In the genomic region with DNA sequence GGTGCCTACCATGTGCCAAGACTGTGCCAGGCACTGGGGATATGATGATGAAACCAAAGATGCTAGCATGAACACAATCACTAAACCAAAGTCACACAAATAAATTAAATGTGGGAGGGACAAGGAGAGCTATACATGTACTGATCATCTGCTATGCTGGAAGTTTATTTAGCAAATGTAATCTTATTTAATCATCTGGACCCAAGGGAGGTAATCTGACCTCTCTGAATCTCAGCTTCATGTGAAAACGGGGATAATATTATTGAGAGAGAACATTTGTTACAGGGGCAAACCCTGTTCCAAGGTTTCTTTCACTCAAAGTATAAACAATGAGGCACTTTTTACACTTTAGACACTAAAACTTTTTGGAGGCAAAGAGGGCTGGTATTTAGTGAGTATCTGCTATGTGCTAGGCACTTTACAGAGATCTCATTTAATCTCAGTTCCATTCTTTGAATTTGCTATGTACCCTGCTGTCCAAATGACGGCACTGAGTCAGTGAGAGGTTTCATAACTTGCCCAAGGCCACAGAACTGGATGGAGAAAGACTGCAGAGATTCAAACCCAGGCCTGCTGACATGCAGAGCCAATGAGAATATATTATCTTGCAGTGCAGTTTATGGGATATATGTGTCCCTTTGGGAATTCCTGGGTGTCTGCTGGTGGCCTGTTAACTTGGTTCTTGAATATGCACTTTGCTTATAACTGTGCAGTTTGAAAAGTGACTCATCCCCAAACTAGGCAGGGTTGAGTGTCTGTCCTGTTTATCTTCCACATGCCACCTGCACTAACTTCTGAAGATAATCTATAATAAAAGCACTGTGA, we compare ENCODE assay signal across 1 cellular context.
TF ChIP-seq lines count a peak whose summit lies in the region.

No MANE protein-coding gene starts in this region.

TF ChIP-seq in HepG2, 621 proteins besides CTCF, POLR2A, EP300 and RAD21 (continued from another document and continues in another):
- no peak for TF ChIP-seq STAG1 (CRISPR knock-in tag; IDR thresholded peaks at IDR 0.05)
- TF ChIP-seq MBNL3 (CRISPR knock-in tag; conservative IDR thresholded peaks at IDR 0.05), result no peak
- TF ChIP-seq ZNF713 (CRISPR knock-in tag; IDR thresholded peaks at IDR 0.05), result peak; percentile 64; the same call in 1 of the 2 replicates
- no peak for TF ChIP-seq ISL2 (CRISPR knock-in tag; IDR thresholded peaks at IDR 0.05)
- TF ChIP-seq, protein P1, sequence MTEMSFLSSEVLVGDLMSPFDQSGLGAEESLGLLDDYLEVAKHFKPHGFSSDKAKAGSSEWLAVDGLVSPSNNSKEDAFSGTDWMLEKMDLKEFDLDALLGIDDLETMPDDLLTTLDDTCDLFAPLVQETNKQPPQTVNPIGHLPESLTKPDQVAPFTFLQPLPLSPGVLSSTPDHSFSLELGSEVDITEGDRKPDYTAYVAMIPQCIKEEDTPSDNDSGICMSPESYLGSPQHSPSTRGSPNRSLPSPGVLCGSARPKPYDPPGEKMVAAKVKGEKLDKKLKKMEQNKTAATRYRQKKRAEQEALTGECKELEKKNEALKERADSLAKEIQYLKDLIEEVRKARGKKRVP (CRISPR knock-in tag; IDR thresholded peaks at IDR 0.05), result 0 out of 4 replicates have a peak, but pooled peaks of 1 of the 2 experiments have one; percentile 4
- TF ChIP-seq, protein P2, sequence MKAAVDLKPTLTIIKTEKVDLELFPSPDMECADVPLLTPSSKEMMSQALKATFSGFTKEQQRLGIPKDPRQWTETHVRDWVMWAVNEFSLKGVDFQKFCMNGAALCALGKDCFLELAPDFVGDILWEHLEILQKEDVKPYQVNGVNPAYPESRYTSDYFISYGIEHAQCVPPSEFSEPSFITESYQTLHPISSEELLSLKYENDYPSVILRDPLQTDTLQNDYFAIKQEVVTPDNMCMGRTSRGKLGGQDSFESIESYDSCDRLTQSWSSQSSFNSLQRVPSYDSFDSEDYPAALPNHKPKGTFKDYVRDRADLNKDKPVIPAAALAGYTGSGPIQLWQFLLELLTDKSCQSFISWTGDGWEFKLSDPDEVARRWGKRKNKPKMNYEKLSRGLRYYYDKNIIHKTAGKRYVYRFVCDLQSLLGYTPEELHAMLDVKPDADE (CRISPR knock-in tag; IDR thresholded peaks at IDR 0.05), result no peak
- no peak for TF ChIP-seq GATA4 (IDR thresholded peaks at IDR 0.05; ENCODE audit: borderline replicate concordance, low read depth)
- TF ChIP-seq ZNF614 (CRISPR knock-in tag; IDR thresholded peaks at IDR 0.05; ENCODE audit: borderline replicate concordance), result 0 out of 2 replicates have a peak, but pooled peaks have one; percentile 53
- no peak for TF ChIP-seq ZNF329 (CRISPR knock-in tag; IDR thresholded peaks at IDR 0.05; ENCODE audit: low read depth)
- TF ChIP-seq, protein P3, sequence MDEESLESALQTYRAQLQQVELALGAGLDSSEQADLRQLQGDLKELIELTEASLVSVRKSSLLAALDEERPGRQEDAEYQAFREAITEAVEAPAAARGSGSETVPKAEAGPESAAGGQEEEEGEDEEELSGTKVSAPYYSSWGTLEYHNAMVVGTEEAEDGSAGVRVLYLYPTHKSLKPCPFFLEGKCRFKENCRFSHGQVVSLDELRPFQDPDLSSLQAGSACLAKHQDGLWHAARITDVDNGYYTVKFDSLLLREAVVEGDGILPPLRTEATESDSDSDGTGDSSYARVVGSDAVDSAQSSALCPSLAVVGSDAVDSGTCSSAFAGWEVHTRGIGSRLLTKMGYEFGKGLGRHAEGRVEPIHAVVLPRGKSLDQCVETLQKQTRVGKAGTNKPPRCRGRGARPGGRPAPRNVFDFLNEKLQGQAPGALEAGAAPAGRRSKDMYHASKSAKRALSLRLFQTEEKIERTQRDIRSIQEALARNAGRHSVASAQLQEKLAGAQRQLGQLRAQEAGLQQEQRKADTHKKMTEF (CRISPR knock-in tag; IDR thresholded peaks at IDR 0.05), result peak; percentile 79
- TF ChIP-seq, protein P4, sequence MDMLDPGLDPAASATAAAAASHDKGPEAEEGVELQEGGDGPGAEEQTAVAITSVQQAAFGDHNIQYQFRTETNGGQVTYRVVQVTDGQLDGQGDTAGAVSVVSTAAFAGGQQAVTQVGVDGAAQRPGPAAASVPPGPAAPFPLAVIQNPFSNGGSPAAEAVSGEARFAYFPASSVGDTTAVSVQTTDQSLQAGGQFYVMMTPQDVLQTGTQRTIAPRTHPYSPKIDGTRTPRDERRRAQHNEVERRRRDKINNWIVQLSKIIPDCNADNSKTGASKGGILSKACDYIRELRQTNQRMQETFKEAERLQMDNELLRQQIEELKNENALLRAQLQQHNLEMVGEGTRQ (IDR thresholded peaks at IDR 0.05; ENCODE audit: low read depth, low read length), result 0 out of 2 replicates have a peak, but pooled peaks have one; percentile 14
- TF ChIP-seq, protein P4 (CRISPR knock-in tag; IDR thresholded peaks at IDR 0.05; ENCODE audit: borderline replicate concordance), result no peak
- no peak; the same call in 1 of the 2 replicates for TF ChIP-seq FOXO1 (CRISPR knock-in tag; IDR thresholded peaks at IDR 0.05)
- no peak for TF ChIP-seq TOPORS (CRISPR knock-in tag; IDR thresholded peaks at IDR 0.05)
- TF ChIP-seq ZNF354B (CRISPR knock-in tag; IDR thresholded peaks at IDR 0.05), result no peak
- no peak for TF ChIP-seq ZNF30 (CRISPR knock-in tag; IDR thresholded peaks at IDR 0.05)
- TF ChIP-seq RXRA (CRISPR knock-in tag; IDR thresholded peaks at IDR 0.05), result no peak; the same call in 1 of the 2 replicates
- peak; percentile 63 for TF ChIP-seq ZNF331 (CRISPR knock-in tag; IDR thresholded peaks at IDR 0.05)
- no peak for TF ChIP-seq ZNF232 (CRISPR knock-in tag; IDR thresholded peaks at IDR 0.05; ENCODE audit: borderline replicate concordance)
- no peak for TF ChIP-seq SYNCRIP (IDR thresholded peaks at IDR 0.05; ENCODE audit: insufficient read depth, low read depth, low read length)
- TF ChIP-seq PAWR (CRISPR knock-in tag; IDR thresholded peaks at IDR 0.05; ENCODE audit: borderline replicate concordance), result no peak
- TF ChIP-seq ZNF530 (CRISPR knock-in tag; IDR thresholded peaks at IDR 0.05; ENCODE audit: low read depth), result no peak
- TF ChIP-seq ZNF607 (CRISPR knock-in tag; IDR thresholded peaks at IDR 0.05; ENCODE audit: borderline replicate concordance), result 0 out of 2 replicates have a peak, but pooled peaks have one; percentile 59
- TF ChIP-seq, protein P5, sequence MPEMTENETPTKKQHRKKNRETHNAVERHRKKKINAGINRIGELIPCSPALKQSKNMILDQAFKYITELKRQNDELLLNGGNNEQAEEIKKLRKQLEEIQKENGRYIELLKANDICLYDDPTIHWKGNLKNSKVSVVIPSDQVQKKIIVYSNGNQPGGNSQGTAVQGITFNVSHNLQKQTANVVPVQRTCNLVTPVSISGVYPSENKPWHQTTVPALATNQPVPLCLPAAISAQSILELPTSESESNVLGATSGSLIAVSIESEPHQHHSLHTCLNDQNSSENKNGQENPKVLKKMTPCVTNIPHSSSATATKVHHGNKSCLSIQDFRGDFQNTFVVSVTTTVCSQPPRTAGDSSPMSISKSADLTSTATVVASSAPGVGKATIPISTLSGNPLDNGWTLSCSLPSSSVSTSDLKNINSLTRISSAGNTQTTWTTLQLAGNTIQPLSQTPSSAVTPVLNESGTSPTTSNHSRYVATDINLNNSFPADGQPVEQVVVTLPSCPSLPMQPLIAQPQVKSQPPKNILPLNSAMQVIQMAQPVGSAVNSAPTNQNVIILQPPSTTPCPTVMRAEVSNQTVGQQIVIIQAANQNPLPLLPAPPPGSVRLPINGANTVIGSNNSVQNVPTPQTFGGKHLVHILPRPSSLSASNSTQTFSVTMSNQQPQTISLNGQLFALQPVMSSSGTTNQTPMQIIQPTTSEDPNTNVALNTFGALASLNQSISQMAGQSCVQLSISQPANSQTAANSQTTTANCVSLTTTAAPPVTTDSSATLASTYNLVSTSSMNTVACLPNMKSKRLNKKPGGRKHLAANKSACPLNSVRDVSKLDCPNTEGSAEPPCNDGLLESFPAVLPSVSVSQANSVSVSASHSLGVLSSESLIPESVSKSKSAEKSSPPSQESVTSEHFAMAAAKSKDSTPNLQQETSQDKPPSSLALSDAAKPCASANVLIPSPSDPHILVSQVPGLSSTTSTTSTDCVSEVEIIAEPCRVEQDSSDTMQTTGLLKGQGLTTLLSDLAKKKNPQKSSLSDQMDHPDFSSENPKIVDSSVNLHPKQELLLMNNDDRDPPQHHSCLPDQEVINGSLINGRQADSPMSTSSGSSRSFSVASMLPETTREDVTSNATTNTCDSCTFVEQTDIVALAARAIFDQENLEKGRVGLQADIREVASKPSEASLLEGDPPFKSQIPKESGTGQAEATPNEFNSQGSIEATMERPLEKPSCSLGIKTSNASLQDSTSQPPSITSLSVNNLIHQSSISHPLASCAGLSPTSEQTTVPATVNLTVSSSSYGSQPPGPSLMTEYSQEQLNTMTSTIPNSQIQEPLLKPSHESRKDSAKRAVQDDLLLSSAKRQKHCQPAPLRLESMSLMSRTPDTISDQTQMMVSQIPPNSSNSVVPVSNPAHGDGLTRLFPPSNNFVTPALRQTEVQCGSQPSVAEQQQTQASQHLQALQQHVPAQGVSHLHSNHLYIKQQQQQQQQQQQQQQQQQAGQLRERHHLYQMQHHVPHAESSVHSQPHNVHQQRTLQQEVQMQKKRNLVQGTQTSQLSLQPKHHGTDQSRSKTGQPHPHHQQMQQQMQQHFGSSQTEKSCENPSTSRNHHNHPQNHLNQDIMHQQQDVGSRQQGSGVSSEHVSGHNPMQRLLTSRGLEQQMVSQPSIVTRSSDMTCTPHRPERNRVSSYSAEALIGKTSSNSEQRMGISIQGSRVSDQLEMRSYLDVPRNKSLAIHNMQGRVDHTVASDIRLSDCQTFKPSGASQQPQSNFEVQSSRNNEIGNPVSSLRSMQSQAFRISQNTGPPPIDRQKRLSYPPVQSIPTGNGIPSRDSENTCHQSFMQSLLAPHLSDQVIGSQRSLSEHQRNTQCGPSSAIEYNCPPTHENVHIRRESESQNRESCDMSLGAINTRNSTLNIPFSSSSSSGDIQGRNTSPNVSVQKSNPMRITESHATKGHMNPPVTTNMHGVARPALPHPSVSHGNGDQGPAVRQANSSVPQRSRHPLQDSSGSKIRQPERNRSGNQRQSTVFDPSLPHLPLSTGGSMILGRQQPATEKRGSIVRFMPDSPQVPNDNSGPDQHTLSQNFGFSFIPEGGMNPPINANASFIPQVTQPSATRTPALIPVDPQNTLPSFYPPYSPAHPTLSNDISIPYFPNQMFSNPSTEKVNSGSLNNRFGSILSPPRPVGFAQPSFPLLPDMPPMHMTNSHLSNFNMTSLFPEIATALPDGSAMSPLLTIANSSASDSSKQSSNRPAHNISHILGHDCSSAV (CRISPR knock-in tag; IDR thresholded peaks at IDR 0.05; ENCODE audit: borderline replicate concordance), result no peak
- peak; percentile 68; the same call in 1 of the 2 replicates for TF ChIP-seq KLF6 (CRISPR knock-in tag; IDR thresholded peaks at IDR 0.05)
- TF ChIP-seq ERF (CRISPR knock-in tag; IDR thresholded peaks at IDR 0.05), result peak; percentile 41; the same call in 1 of the 2 replicates
- TF ChIP-seq, protein P6, sequence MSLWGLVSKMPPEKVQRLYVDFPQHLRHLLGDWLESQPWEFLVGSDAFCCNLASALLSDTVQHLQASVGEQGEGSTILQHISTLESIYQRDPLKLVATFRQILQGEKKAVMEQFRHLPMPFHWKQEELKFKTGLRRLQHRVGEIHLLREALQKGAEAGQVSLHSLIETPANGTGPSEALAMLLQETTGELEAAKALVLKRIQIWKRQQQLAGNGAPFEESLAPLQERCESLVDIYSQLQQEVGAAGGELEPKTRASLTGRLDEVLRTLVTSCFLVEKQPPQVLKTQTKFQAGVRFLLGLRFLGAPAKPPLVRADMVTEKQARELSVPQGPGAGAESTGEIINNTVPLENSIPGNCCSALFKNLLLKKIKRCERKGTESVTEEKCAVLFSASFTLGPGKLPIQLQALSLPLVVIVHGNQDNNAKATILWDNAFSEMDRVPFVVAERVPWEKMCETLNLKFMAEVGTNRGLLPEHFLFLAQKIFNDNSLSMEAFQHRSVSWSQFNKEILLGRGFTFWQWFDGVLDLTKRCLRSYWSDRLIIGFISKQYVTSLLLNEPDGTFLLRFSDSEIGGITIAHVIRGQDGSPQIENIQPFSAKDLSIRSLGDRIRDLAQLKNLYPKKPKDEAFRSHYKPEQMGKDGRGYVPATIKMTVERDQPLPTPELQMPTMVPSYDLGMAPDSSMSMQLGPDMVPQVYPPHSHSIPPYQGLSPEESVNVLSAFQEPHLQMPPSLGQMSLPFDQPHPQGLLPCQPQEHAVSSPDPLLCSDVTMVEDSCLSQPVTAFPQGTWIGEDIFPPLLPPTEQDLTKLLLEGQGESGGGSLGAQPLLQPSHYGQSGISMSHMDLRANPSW (CRISPR knock-in tag; IDR thresholded peaks at IDR 0.05; ENCODE audit: borderline replicate concordance), result peak; percentile 75; the same call in 1 of the 2 replicates
- no peak for TF ChIP-seq ZNF20 (CRISPR knock-in tag; IDR thresholded peaks at IDR 0.05)
- TF ChIP-seq, protein P7, sequence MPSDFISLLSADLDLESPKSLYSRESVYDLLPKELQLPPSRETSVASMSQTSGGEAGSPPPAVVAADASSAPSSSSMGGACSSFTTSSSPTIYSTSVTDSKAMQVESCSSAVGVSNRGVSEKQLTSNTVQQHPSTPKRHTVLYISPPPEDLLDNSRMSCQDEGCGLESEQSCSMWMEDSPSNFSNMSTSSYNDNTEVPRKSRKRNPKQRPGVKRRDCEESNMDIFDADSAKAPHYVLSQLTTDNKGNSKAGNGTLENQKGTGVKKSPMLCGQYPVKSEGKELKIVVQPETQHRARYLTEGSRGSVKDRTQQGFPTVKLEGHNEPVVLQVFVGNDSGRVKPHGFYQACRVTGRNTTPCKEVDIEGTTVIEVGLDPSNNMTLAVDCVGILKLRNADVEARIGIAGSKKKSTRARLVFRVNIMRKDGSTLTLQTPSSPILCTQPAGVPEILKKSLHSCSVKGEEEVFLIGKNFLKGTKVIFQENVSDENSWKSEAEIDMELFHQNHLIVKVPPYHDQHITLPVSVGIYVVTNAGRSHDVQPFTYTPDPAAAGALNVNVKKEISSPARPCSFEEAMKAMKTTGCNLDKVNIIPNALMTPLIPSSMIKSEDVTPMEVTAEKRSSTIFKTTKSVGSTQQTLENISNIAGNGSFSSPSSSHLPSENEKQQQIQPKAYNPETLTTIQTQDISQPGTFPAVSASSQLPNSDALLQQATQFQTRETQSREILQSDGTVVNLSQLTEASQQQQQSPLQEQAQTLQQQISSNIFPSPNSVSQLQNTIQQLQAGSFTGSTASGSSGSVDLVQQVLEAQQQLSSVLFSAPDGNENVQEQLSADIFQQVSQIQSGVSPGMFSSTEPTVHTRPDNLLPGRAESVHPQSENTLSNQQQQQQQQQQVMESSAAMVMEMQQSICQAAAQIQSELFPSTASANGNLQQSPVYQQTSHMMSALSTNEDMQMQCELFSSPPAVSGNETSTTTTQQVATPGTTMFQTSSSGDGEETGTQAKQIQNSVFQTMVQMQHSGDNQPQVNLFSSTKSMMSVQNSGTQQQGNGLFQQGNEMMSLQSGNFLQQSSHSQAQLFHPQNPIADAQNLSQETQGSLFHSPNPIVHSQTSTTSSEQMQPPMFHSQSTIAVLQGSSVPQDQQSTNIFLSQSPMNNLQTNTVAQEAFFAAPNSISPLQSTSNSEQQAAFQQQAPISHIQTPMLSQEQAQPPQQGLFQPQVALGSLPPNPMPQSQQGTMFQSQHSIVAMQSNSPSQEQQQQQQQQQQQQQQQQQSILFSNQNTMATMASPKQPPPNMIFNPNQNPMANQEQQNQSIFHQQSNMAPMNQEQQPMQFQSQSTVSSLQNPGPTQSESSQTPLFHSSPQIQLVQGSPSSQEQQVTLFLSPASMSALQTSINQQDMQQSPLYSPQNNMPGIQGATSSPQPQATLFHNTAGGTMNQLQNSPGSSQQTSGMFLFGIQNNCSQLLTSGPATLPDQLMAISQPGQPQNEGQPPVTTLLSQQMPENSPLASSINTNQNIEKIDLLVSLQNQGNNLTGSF (CRISPR knock-in tag; IDR thresholded peaks at IDR 0.05), result no peak
- TF ChIP-seq ZNF589 (CRISPR knock-in tag; conservative IDR thresholded peaks at IDR 0.05), result no peak
